18 cellular contexts compared by ENCODE assay signal in genomic region chr11:44673691-44674090, GRCh38. TPM values are rescaled to one million over a fixed set of nuclear protein-coding genes. Genes with fewer than 3 reads are reported as not detected.
DNase-seq lines count a peak whose midpoint lies in the region; TF ChIP-seq lines count a peak whose summit lies in the region.
"Had no signal": no experiment of that assay in that cellular context is flagged by ENCODE, and none has a peak within 500 bp of the region (broad histone marks: within the 10 kb centered on the region; RNA-seq: fewer than 3 reads in every experiment).

No MANE protein-coding gene starts in this region.

- in situ Hi-C loops in KBM-7 (cut with MboI; ENCODE audit: low pct_unique_long_range_greater_than_20kb, low sequenced_read_pairs): no loop called here

- no peak for DNase-seq in activated CD4-positive, alpha-beta T cell treated with anti-CD3 and anti-CD28 coated beads, Interleukin-2, amount 10 ng/mL, durations not matched to agents 7 days and 5 days
- no peak for DNase-seq in activated CD4-positive, alpha-beta T cell treated with anti-CD3 and anti-CD28 coated beads, Interleukin-2, amount 50 U/mL, for 4 hours
- DNase-seq in KBM-7 (peak; percentile 79), NCI-H82 (lab: John Stamatoyannopoulos, UW) (peak; percentile 86), endothelial cell (ENCODE audit: low spot score) (no peak), putamen (ENCODE audit: low spot score) (no peak), NCI-H69 (lab: John Stamatoyannopoulos, UW) (no peak), epidermal melanocyte (ENCODE audit: insufficient read length, low spot score) (no peak)
- DNase-seq: BE2C; Calu3; CD8-positive, alpha-beta T cell; DMS79; GOT3; NCI-H1048; NCI-H1436 treated with DMSO at 0.1 percent for 48 hours; NCI-H2029 treated with DMSO at 0.1 percent for 48 hours had no signal

- peaks cover 3% of the 10 kb centered on the region for H3K36me3 Mint-ChIP-seq in activated CD4-positive, alpha-beta T cell treated with anti-CD3 and anti-CD28 coated beads, Interleukin-2, amount 10 ng/mL, durations not matched to agents 7 days and 5 days (ENCODE audit: low read depth)
- peaks cover 5% of the 10 kb centered on the region for H3K36me3 Mint-ChIP-seq in endothelial cell (ENCODE audit: low read depth, unreplicated experiment)
- H3K36me3 Mint-ChIP-seq: CD8-positive, alpha-beta T cell had no signal

- H3K4me1 Mint-ChIP-seq in activated CD4-positive, alpha-beta T cell treated with anti-CD3 and anti-CD28 coated beads, Interleukin-2, amount 10 ng/mL, durations not matched to agents 7 days and 5 days: peaks cover 21% of the 10 kb centered on the region
- H3K4me1 Mint-ChIP-seq in endothelial cell (ENCODE audit: unreplicated experiment): peaks cover 27% of the 10 kb centered on the region

- CTCF ChIA-PET in activated CD4-positive, alpha-beta T cell treated with anti-CD3 and anti-CD28 coated beads, Interleukin-2, amount 10 ng/mL, durations not matched to agents 7 days and 5 days (lab: Charles Lee): no interaction called here

- TF ChIP-seq CTCF in endothelial cell (IDR thresholded peaks at IDR 0.05; ENCODE audit: unreplicated experiment): no peak

- H3K27me3 Mint-ChIP-seq in activated CD4-positive, alpha-beta T cell treated with anti-CD3 and anti-CD28 coated beads, Interleukin-2, amount 10 ng/mL, durations not matched to agents 7 days and 5 days: peaks cover 8% of the 10 kb centered on the region
- no peaks in the 10 kb centered on the region for H3K27me3 Mint-ChIP-seq in endothelial cell (ENCODE audit: unreplicated experiment)

- no peak overlapping the region for H3K4me3 Mint-ChIP-seq in activated CD4-positive, alpha-beta T cell treated with anti-CD3 and anti-CD28 coated beads, Interleukin-2, amount 10 ng/mL, durations not matched to agents 7 days and 5 days
- H3K4me3 Mint-ChIP-seq in endothelial cell (ENCODE audit: unreplicated experiment): no peak overlapping the region
- H3K4me3 Mint-ChIP-seq: CD8-positive, alpha-beta T cell had no signal

- peak overlapping the region; percentile 67 for H3K27ac Mint-ChIP-seq in activated CD4-positive, alpha-beta T cell treated with anti-CD3 and anti-CD28 coated beads, Interleukin-2, amount 10 ng/mL, durations not matched to agents 7 days and 5 days
- H3K27ac Mint-ChIP-seq in endothelial cell (ENCODE audit: unreplicated experiment): peak overlapping the region; percentile 91
- H3K27ac Mint-ChIP-seq: CD8-positive, alpha-beta T cell had no signal

- peaks cover 3% of the 10 kb centered on the region for H3K9me3 Mint-ChIP-seq in activated CD4-positive, alpha-beta T cell treated with anti-CD3 and anti-CD28 coated beads, Interleukin-2, amount 10 ng/mL, durations not matched to agents 7 days and 5 days
- H3K9me3 Mint-ChIP-seq in endothelial cell (ENCODE audit: unreplicated experiment): no peaks in the 10 kb centered on the region

- POLR2A ChIA-PET in activated CD4-positive, alpha-beta T cell treated with anti-CD3 and anti-CD28 coated beads, Interleukin-2, amount 10 ng/mL, durations not matched to agents 7 days and 5 days (lab: Charles Lee): no interaction called here

RNA-seq across cellular contexts. Expression of gene TSPAN18, which starts 53.1 kb away (rescaled TPM):
- total RNA-seq in activated CD4-positive, alpha-beta T cell treated with anti-CD3 and anti-CD28 coated beads, Interleukin-2, amount 10 ng/mL, durations not matched to agents 7 days and 5 days: 10 to 100 TPM; 22.9 to 23.5 TPM
- 717 TPM for total RNA-seq in endothelial cell (ENCODE audit: unreplicated experiment)
- total RNA-seq: A172, Calu3, NCI-H460 had no signal

Comparison
In these comparisons a context has a peak if more than half of its experiments do, and no peak if none do; other contexts are left out.
1. DNase-seq: peak in KBM-7 (single experiment) and NCI-H82 (single experiment); none in activated CD4-positive, alpha-beta T cell treated with anti-CD3 and anti-CD28 coated beads, Interleukin-2, amount 10 ng/mL, durations not matched to agents 7 days and 5 days (single experiment), activated CD4-positive, alpha-beta T cell treated with anti-CD3 and anti-CD28 coated beads, Interleukin-2, amount 50 U/mL, for 4 hours (0 of 2), endothelial cell (single experiment), putamen (single experiment), NCI-H69 (single experiment) and epidermal melanocyte (single experiment).
2. RNA of gene TSPAN18, which starts 53.1 kb away (total RNA-seq): 717 TPM in endothelial cell (single experiment); 22.9 to 23.5 TPM in activated CD4-positive, alpha-beta T cell treated with anti-CD3 and anti-CD28 coated beads, Interleukin-2, amount 10 ng/mL, durations not matched to agents 7 days and 5 days; every median in the first group is over 10 times any median in the second.